Comparison of ENCODE assay signal across 34 cellular contexts in genomic region chr18:67354692-67355091, GRCh38.
DNase-seq lines count a peak whose midpoint lies in the region; ATAC-seq, FAIRE-seq and TF ChIP-seq lines count a peak whose summit lies in the region.
"Had no signal": no experiment of that assay in that cellular context is flagged by ENCODE, and none has a peak within 500 bp of the region (broad histone marks: within the 10 kb centered on the region; RNA-seq: fewer than 3 reads in every experiment).

No MANE protein-coding gene starts in this region.

- no peak overlapping the region for H2AK9ac ChIP-seq in IMR-90 (replicated peaks; ENCODE audit: low read depth, low read length, poor library complexity)

- H4K20me1 ChIP-seq in HepG2 (ENCODE audit: insufficient read depth, low read length), result no peaks in the 10 kb centered on the region
- H4K20me1 ChIP-seq in IMR-90 (ENCODE audit: insufficient read depth, low read length), result no peaks in the 10 kb centered on the region
- no peaks in the 10 kb centered on the region for H4K20me1 ChIP-seq in K562 (replicated peaks; ENCODE audit: control insufficient read depth, insufficient read depth, low read length)
- H4K20me1 ChIP-seq: BLaER1; BLaER1 treated with 17β-estradiol and CSF1 and Interleukin-3, amounts not matched to agents 10 nM and 100 nM had no signal

- no peak overlapping the region for H2BK20ac ChIP-seq in IMR-90 (ENCODE audit: low read depth, low read length)

- no peaks in the 10 kb centered on the region for H3K36me3 Mint-ChIP-seq in MCF 10A (ENCODE audit: insufficient read depth, unreplicated experiment)
- H3K36me3 Mint-ChIP-seq: CD14-positive monocyte; CD4-positive, alpha-beta memory T cell; CD4-positive, CD25-positive, alpha-beta regulatory T cell; CD8-positive, alpha-beta T cell had no signal

- peaks cover 5% of the 10 kb centered on the region for H3K4me1 Mint-ChIP-seq in MCF 10A (ENCODE audit: insufficient read depth, unreplicated experiment)
- H3K4me1 Mint-ChIP-seq: B cell; CD14-positive monocyte; CD4-positive, CD25-positive, alpha-beta regulatory T cell; CD8-positive, alpha-beta memory T cell had no signal

- H3K18ac ChIP-seq in IMR-90 (ENCODE audit: low read depth, low read length), result no peak overlapping the region

- H3K9me1 ChIP-seq in IMR-90 (ENCODE audit: insufficient read depth, low read length), result 0 out of 2 replicates have a peak, but pooled peaks cover 3% of the 10 kb centered on the region
- H3K9me1 ChIP-seq in K562 (ENCODE audit: control insufficient read depth, insufficient read depth, low read length), result no peaks in the 10 kb centered on the region

- H3K56ac ChIP-seq in IMR-90 (ENCODE audit: extremely low read depth, insufficient read depth, low read length), result no peak overlapping the region

- CTCF ChIA-PET in HepG2 (lab: Yijun Ruan, JAX; ENCODE audit: low intra/inter-chr PET ratio, low total read pairs), result no interaction called here
- CTCF ChIA-PET in A549 (lab: Yijun Ruan, JAX), result no interaction called here
- CTCF ChIA-PET in IMR-90 (lab: Yijun Ruan, JAX), result no interaction called here
- CTCF ChIA-PET in K562 (lab: Yijun Ruan, JAX; ENCODE audit: low intra/inter-chr PET ratio), result no interaction called here
- CTCF ChIA-PET in MCF 10A (lab: Yijun Ruan, JAX), result no interaction called here

- no TSS peak for BruUV-seq in HepG2 (replicated peaks; lab: Mats Ljungman, UMichigan)
- BruUV-seq in IMR-90 (replicated peaks; lab: Mats Ljungman, UMichigan), result no TSS peak
- no TSS peak for BruUV-seq in K562 (replicated peaks; lab: Mats Ljungman, UMichigan)
- no TSS peak for BruUV-seq in MCF 10A (replicated peaks; lab: Mats Ljungman, UMichigan)

- FAIRE-seq in HepG2 (lab: Jason Lieb, UNC), result no peak
- FAIRE-seq in A549 (lab: Jason Lieb, UNC), result no peak
- no peak for FAIRE-seq in K562 (lab: Jason Lieb, UNC)

- H3K27ac ChIP-seq in HepG2 (ENCODE audit: extremely low read length, insufficient read depth, low read length) (no peak overlapping the region), right lobe of liver (no peak overlapping the region), A549 (no peak overlapping the region), IMR-90 (ENCODE audit: insufficient read depth, low read length) (no peak overlapping the region), K562 (ENCODE audit: extremely low read depth, low read depth, low read length) (no peak overlapping the region)
- H3K27ac ChIP-seq: 22Rv1; BLaER1; BLaER1 treated with 17β-estradiol and CSF1 and Interleukin-3, amounts not matched to agents 10 nM and 100 nM; C4-2B had no signal

- H2BK5ac ChIP-seq in IMR-90 (ENCODE audit: low read depth, low read length, poor library complexity, severe bottlenecking), result no peak overlapping the region

- dilution Hi-C loops in IMR-90 (cut with HindIII; ENCODE audit: low sequenced_read_pairs, unreplicated experiment), result no loop called here

- no peak for ATAC-seq in HepG2
- ATAC-seq in right lobe of liver, result no peak
- no peak for ATAC-seq in A549
- no peak for ATAC-seq in IMR-90 (ENCODE audit: low read depth)
- ATAC-seq in K562, result no peak
- ATAC-seq: CD8-positive, alpha-beta T cell had no signal

- H3K9ac ChIP-seq in HepG2 (ENCODE audit: insufficient read depth, low read depth, low read length) (no peak overlapping the region), IMR-90 (ENCODE audit: low read depth, low read length) (no peak overlapping the region), K562 (ENCODE audit: insufficient read depth in 1 of 2, low read depth in 2 of 2, low read length in 2 of 2) (no peak overlapping the region)
- H3K9ac ChIP-seq: BLaER1; BLaER1 treated with 17β-estradiol and CSF1 and Interleukin-3, amounts not matched to agents 10 nM and 100 nM had no signal

- H3K14ac ChIP-seq in IMR-90 (replicated peaks; ENCODE audit: low read depth, low read length), result no peak overlapping the region

- intact Hi-C loops in HepG2 (cut with micrococcal nuclease; ENCODE audit: unreplicated experiment), result no loop called here
- intact Hi-C loops in right lobe of liver (cut with DNase I), result no loop called here
- intact Hi-C loops in IMR-90 (cut with micrococcal nuclease), result no loop called here
- intact Hi-C loops in K562 (cut with micrococcal nuclease), result no loop called here
- intact Hi-C loops in MCF 10A (cut with micrococcal nuclease), result no loop called here

- no peak overlapping the region for H2BK120ac ChIP-seq in IMR-90 (ENCODE audit: low read depth, low read length)

- no peaks in the 10 kb centered on the region for H3K79me1 ChIP-seq in IMR-90 (ENCODE audit: low read depth in 1 of 2, low read length in 2 of 2)

- no peaks in the 10 kb centered on the region for H3K9me3 ChIP-seq in HepG2 (ENCODE audit: low read length)
- H3K9me3 ChIP-seq in right lobe of liver, result no peaks in the 10 kb centered on the region
- no peaks in the 10 kb centered on the region for H3K9me3 ChIP-seq in A549
- H3K9me3 ChIP-seq in IMR-90 (ENCODE audit: control insufficient read depth, insufficient read depth, low read length), result no peaks in the 10 kb centered on the region
- no peaks in the 10 kb centered on the region for H3K9me3 ChIP-seq in K562 (replicated peaks; ENCODE audit: control insufficient read depth, insufficient read depth, low read depth, low read length)
- H3K9me3 ChIP-seq: BE2C, BLaER1, Caco-2 had no signal

- H3K4me1 ChIP-seq in HepG2 (ENCODE audit: insufficient read depth, low read length), result no peaks in the 10 kb centered on the region
- H3K4me1 ChIP-seq in right lobe of liver, result no peaks in the 10 kb centered on the region
- peaks cover 5% of the 10 kb centered on the region for H3K4me1 ChIP-seq in A549
- H3K4me1 ChIP-seq in IMR-90 (ENCODE audit: control insufficient read depth, insufficient read depth, low read length), result peaks cover 3% of the 10 kb centered on the region; the same call in 1 of the 2 replicates
- no peaks in the 10 kb centered on the region for H3K4me1 ChIP-seq in K562 (replicated peaks in 1 of 2; ENCODE audit: control insufficient read depth in 2 of 2, insufficient read depth in 2 of 2, low read length in 2 of 2)
- H3K4me1 ChIP-seq: Caco-2 had no signal

- no peak overlapping the region for H3K4ac ChIP-seq in IMR-90 (ENCODE audit: low read depth, low read length)

- TF ChIP-seq CTCF in HepG2 (CRISPR knock-in tag; IDR thresholded peaks at IDR 0.05) (no peak), right lobe of liver (IDR thresholded peaks at IDR 0.05) (no peak), A549 (IDR thresholded peaks at IDR 0.05) (no peak), IMR-90 (conservative IDR thresholded peaks at IDR 0.05; ENCODE audit: low read depth, low read length) (no peak), K562 (IDR thresholded peaks at IDR 0.05 in 2 of 3, conservative IDR thresholded peaks at IDR 0.05 in 1 of 3; ENCODE audit: insufficient read depth in 2 of 3, low read depth in 1 of 3, low read length in 3 of 3) (no peak), MCF 10A (IDR thresholded peaks at IDR 0.05; ENCODE audit: unreplicated experiment) (no peak)

- no peak for TF ChIP-seq EP300 in HepG2 (IDR thresholded peaks at IDR 0.05; ENCODE audit: low read depth in 2 of 2, low read length in 2 of 2)
- no peak for TF ChIP-seq EP300 in HepG2 (CRISPR knock-in tag; IDR thresholded peaks at IDR 0.05; ENCODE audit: borderline replicate concordance)
- no peak for TF ChIP-seq EP300 in A549 (IDR thresholded peaks at IDR 0.05)
- no peak for TF ChIP-seq EP300 in K562 (IDR thresholded peaks at IDR 0.05; ENCODE audit: low read length)

- no peaks in the 10 kb centered on the region for H3K27me3 ChIP-seq in HepG2 (ENCODE audit: control insufficient read depth in 1 of 2, insufficient read depth in 2 of 2, low read length in 2 of 2)
- no peaks in the 10 kb centered on the region for H3K27me3 ChIP-seq in right lobe of liver
- no peaks in the 10 kb centered on the region for H3K27me3 ChIP-seq in IMR-90 (ENCODE audit: control insufficient read depth, insufficient read depth, low read length)
- H3K27me3 ChIP-seq in K562 (ENCODE audit: control insufficient read depth in 2 of 2, insufficient read depth in 2 of 2, low read length in 2 of 2), result no peaks in the 10 kb centered on the region
- H3K27me3 ChIP-seq: BE2C; BLaER1; BLaER1 treated with 17β-estradiol and CSF1 and Interleukin-3, amounts not matched to agents 10 nM and 100 nM had no signal

- H3K36me3 ChIP-seq in HepG2 (replicated peaks in 1 of 2; ENCODE audit: control insufficient read depth in 1 of 2, insufficient read depth in 2 of 2, low read length in 2 of 2) (no peaks in the 10 kb centered on the region), right lobe of liver (no peaks in the 10 kb centered on the region), IMR-90 (ENCODE audit: control insufficient read depth, insufficient read depth, low read length) (no peaks in the 10 kb centered on the region), K562 (ENCODE audit: control insufficient read depth, insufficient read depth, low read length) (no peaks in the 10 kb centered on the region)
- H3K36me3 ChIP-seq: BE2C; BLaER1; BLaER1 treated with 17β-estradiol and CSF1 and Interleukin-3, amounts not matched to agents 10 nM and 100 nM had no signal

- no peak overlapping the region for H3K4me3 Mint-ChIP-seq in MCF 10A (ENCODE audit: unreplicated experiment)
- H3K4me3 Mint-ChIP-seq: B cell; CD14-positive monocyte; CD4-positive, alpha-beta memory T cell; CD4-positive, alpha-beta T cell; CD4-positive, CD25-positive, alpha-beta regulatory T cell; CD8-positive, alpha-beta memory T cell; CD8-positive, alpha-beta T cell had no signal

- DNase-seq in HepG2 (ENCODE audit: low spot score) (no peak), right lobe of liver (no peak), A549 (ENCODE audit: low read depth in 1 of 2, low spot score in 1 of 2) (no peak), IMR-90 (no peak), K562 (ENCODE audit: extremely low read depth in 1 of 4, low spot score in 3 of 4) (no peak), MCF 10A (ENCODE audit: unreplicated experiment) (no peak), NCI-H1417 treated with DMSO at 0.1 percent for 48 hours (lab: John Stamatoyannopoulos, UW) (no peak), NCI-H1048 (lab: John Stamatoyannopoulos, UW) (no peak)
- DNase-seq: 8988T; ACHN; AML-193; C1 segment of cervical spinal cord; Caco-2; Calu3; CD4-positive, alpha-beta memory T cell; CD4-positive, alpha-beta T cell; CD4-positive, CD25-positive, alpha-beta regulatory T cell; CD8-positive, alpha-beta memory T cell; CD8-positive, alpha-beta T cell; COR-L47; DMS 273 treated with DMSO at 0.1 percent for 48 hours; DMS153; DMS53; DMS79; DMS79 treated with DMSO at 0.1 percent for 48 hours; DND-41; EL had no signal

- no peak overlapping the region for H3K4me2 ChIP-seq in HepG2 (ENCODE audit: low read depth, low read length)
- no peak overlapping the region for H3K4me2 ChIP-seq in A549
- no peak overlapping the region for H3K4me2 ChIP-seq in IMR-90 (ENCODE audit: low read depth, low read length)
- H3K4me2 ChIP-seq in K562 (ENCODE audit: insufficient read depth, low read length), result no peak overlapping the region
- H3K4me2 ChIP-seq: BLaER1; BLaER1 treated with 17β-estradiol and CSF1 and Interleukin-3, amounts not matched to agents 10 nM and 100 nM had no signal

- H3K27me3 Mint-ChIP-seq in MCF 10A (ENCODE audit: insufficient read depth, unreplicated experiment), result no peaks in the 10 kb centered on the region
- H3K27me3 Mint-ChIP-seq: B cell; CD4-positive, alpha-beta memory T cell; CD4-positive, alpha-beta T cell; CD4-positive, CD25-positive, alpha-beta regulatory T cell; CD8-positive, alpha-beta memory T cell had no signal

- H2AK5ac ChIP-seq in IMR-90 (ENCODE audit: low read depth, low read length), result no peak overlapping the region

- H4K5ac ChIP-seq in IMR-90 (ENCODE audit: low read depth, low read length), result no peak overlapping the region

- H2AFZ ChIP-seq in HepG2 (ENCODE audit: low read length), result no peak overlapping the region
- H2AFZ ChIP-seq in IMR-90 (replicated peaks; ENCODE audit: low read length, poor library complexity), result no peak overlapping the region
- H2AFZ ChIP-seq in K562 (ENCODE audit: low read depth, low read length), result no peak overlapping the region

- H3K23ac ChIP-seq in IMR-90 (ENCODE audit: low read depth, low read length), result no peak overlapping the region

- TF ChIP-seq POLR2A in HepG2 (IDR thresholded peaks at IDR 0.05; ENCODE audit: insufficient read depth in 1 of 2, low read depth in 2 of 2, low read length in 2 of 2), result no peak
- TF ChIP-seq POLR2A in right lobe of liver (IDR thresholded peaks at IDR 0.05), result no peak
- no peak for TF ChIP-seq POLR2A in A549 (IDR thresholded peaks at IDR 0.05; ENCODE audit: low read length)
- TF ChIP-seq POLR2A in IMR-90 (IDR thresholded peaks at IDR 0.05; ENCODE audit: low read depth, low read length), result no peak
- no peak for TF ChIP-seq POLR2A in K562 (conservative IDR thresholded peaks at IDR 0.05)

- H4K91ac ChIP-seq in IMR-90 (ENCODE audit: insufficient read depth, low read depth, low read length), result no peak overlapping the region

- in situ Hi-C loops in HepG2 (cut with HindIII; ENCODE audit: extremely low pct_ligation_motif_present, low pct_unique_long_range_greater_than_20kb) (no loop called here), IMR-90 (cut with MboI; ENCODE audit: low sequenced_read_pairs) (no loop called here), K562 (cut with MboI) (no loop called here)

- H3K4me3 ChIP-seq in HepG2 (replicated peaks in 1 of 3; ENCODE audit: insufficient read depth in 1 of 3, low read depth in 2 of 3, low read length in 3 of 3) (no peak overlapping the region), right lobe of liver (no peak overlapping the region), A549 (no peak overlapping the region), IMR-90 (ENCODE audit: insufficient read depth, low read depth, low read length) (no peak overlapping the region), K562 (no peak overlapping the region)
- H3K4me3 ChIP-seq: BLaER1; BLaER1 treated with 17β-estradiol and CSF1 and Interleukin-3, amounts not matched to agents 10 nM and 100 nM had no signal

- no peak overlapping the region for H4K8ac ChIP-seq in IMR-90 (ENCODE audit: low read depth in 2 of 2, low read length in 2 of 2)

- no peak overlapping the region for H3K27ac Mint-ChIP-seq in MCF 10A (ENCODE audit: low read depth, unreplicated experiment)
- H3K27ac Mint-ChIP-seq: B cell; CD14-positive monocyte; CD4-positive, alpha-beta memory T cell; CD4-positive, alpha-beta T cell; CD8-positive, alpha-beta memory T cell; CD8-positive, alpha-beta T cell had no signal

- no peaks in the 10 kb centered on the region for H3K79me2 ChIP-seq in HepG2 (ENCODE audit: insufficient read depth, low read length)
- H3K79me2 ChIP-seq in K562 (ENCODE audit: control insufficient read depth, insufficient read depth, low read length), result no peaks in the 10 kb centered on the region

- no peaks in the 10 kb centered on the region for H3K9me3 Mint-ChIP-seq in MCF 10A (ENCODE audit: unreplicated experiment)
- H3K9me3 Mint-ChIP-seq: CD4-positive, alpha-beta T cell; CD8-positive, alpha-beta memory T cell; CD8-positive, alpha-beta T cell had no signal

- POLR2A ChIA-PET in HepG2 (lab: Yijun Ruan, JAX), result no interaction called here
- POLR2A ChIA-PET in A549 (lab: Yijun Ruan, JAX), result no interaction called here
- POLR2A ChIA-PET in IMR-90 (lab: Charles Lee; ENCODE audit: unreplicated experiment), result no interaction called here
- POLR2A ChIA-PET in K562 (lab: Yijun Ruan, JAX), result no interaction called here
- POLR2A ChIA-PET in MCF 10A (lab: Yijun Ruan, JAX), result no interaction called here

- no peak for TF ChIP-seq RAD21 in HepG2 (CRISPR knock-in tag; IDR thresholded peaks at IDR 0.05)
- no peak for TF ChIP-seq RAD21 in A549 (conservative IDR thresholded peaks at IDR 0.05 in 1 of 2, IDR thresholded peaks at IDR 0.05 in 1 of 2)
- TF ChIP-seq RAD21 in IMR-90 (IDR thresholded peaks at IDR 0.05; ENCODE audit: low read length), result no peak
- no peak for TF ChIP-seq RAD21 in K562 (CRISPR knock-in tag; conservative IDR thresholded peaks at IDR 0.05 in 1 of 2, IDR thresholded peaks at IDR 0.05 in 1 of 2)

- H2BK15ac ChIP-seq in IMR-90 (ENCODE audit: low read depth, low read length), result no peak overlapping the region

- 2% methylated on average over 4 of the region's 4 CpGs for WGBS in HepG2 (ENCODE audit: low lambda C conversion rate)
- WGBS in right lobe of liver (ENCODE audit: insufficient coverage, low coverage, low lambda C conversion rate, missing lambda C conversion rate), result 59% methylated on average over 4 of the region's 4 CpGs
- WGBS in A549 (ENCODE audit: missing lambda C conversion rate), result 75% methylated on average over 4 of the region's 4 CpGs
- WGBS in IMR-90 (ENCODE audit: extremely low coverage in 2 of 2, insufficient read length in 1 of 2), 2 experiments, result no CpG with 5 or more reads among the region's 4 CpGs
- WGBS in K562 (ENCODE audit: insufficient coverage, low coverage, missing lambda C conversion rate), result 0% methylated on average over 4 of the region's 4 CpGs

Comparison
In these comparisons a context has a peak if more than half of its experiments do, and no peak if none do; other contexts are left out.
1. Of the 241 proteins assayed by ChIP-seq in both HepG2 and K562: peak only in HepG2: MAFF and MAFK; only in K562: MAFG; in both: none; in neither: 238.